1 cellular context compared by ENCODE assay signal in genomic region chr20:23419657-23419994, GRCh38.
TF ChIP-seq lines count a peak whose summit lies in the region.

No MANE protein-coding gene starts in this region.

TF ChIP-seq in HCT116, 20 proteins besides CTCF, POLR2A, EP300 and RAD21 (continued from another document):
- TF ChIP-seq ZBTB33 (IDR thresholded peaks at IDR 0.05; ENCODE audit: extremely low read depth, insufficient replicate concordance, low read length) = no peak
- no peak for TF ChIP-seq ELF1 (IDR thresholded peaks at IDR 0.05; ENCODE audit: borderline replicate concordance, low read depth)
- TF ChIP-seq TCF7L2 (IDR thresholded peaks at IDR 0.05; ENCODE audit: borderline replicate concordance, extremely low read depth, insufficient read depth, insufficient read length) = no peak
- no peak for TF ChIP-seq EZH2 (IDR thresholded peaks at IDR 0.05)
- no peak for TF ChIP-seq EZH2phosphoT487 (IDR thresholded peaks at IDR 0.05; ENCODE audit: borderline replicate concordance)
- TF ChIP-seq FOSL1 (IDR thresholded peaks at IDR 0.05; ENCODE audit: low read depth) = no peak
- TF ChIP-seq ZNF274 (IDR thresholded peaks at IDR 0.05; ENCODE audit: low read depth, low read length) = no peak
- no peak for TF ChIP-seq CEBPB (IDR thresholded peaks at IDR 0.05; ENCODE audit: low read depth)
- TF ChIP-seq CBX3 (IDR thresholded peaks at IDR 0.05; ENCODE audit: low read depth) = no peak
- TF ChIP-seq EGR1 (IDR thresholded peaks at IDR 0.05; ENCODE audit: low read depth) = no peak
- TF ChIP-seq POLR2AphosphoS5 (IDR thresholded peaks at IDR 0.05; ENCODE audit: low read depth, low read length) = no peak
- TF ChIP-seq JUND (IDR thresholded peaks at IDR 0.05) = no peak
- TF ChIP-seq REST (IDR thresholded peaks at IDR 0.05; ENCODE audit: low read depth) = no peak
- no peak for TF ChIP-seq YY1 (IDR thresholded peaks at IDR 0.05; ENCODE audit: extremely low read depth, insufficient replicate concordance, low read depth, low read length)
